In genomic region chr14:21672116-21672515, GRCh38 we compare ENCODE assay signal across 23 cellular contexts. TPM values are rescaled to one million over a fixed set of nuclear protein-coding genes. Genes with fewer than 3 reads are reported as not detected.
"Had no signal": no experiment of that assay in that cellular context is flagged by ENCODE, and none has a peak within 500 bp of the region (broad histone marks: within the 10 kb centered on the region; RNA-seq: fewer than 3 reads in every experiment).

No MANE protein-coding gene starts in this region.

- H3K4me3 Mint-ChIP-seq: activated CD4-positive, alpha-beta memory T cell treated with anti-CD3 and anti-CD28 coated beads for 36 hours; activated CD8-positive, alpha-beta memory T cell treated with anti-CD3 and anti-CD28 coated beads, Interleukin-2, amount 10 ng/mL, durations not matched to agents 7 days and 5 days; activated naive CD4-positive, alpha-beta T cell treated with anti-CD3 and anti-CD28 coated beads for 36 hours; activated naive CD8-positive, alpha-beta T cell treated with anti-CD3 and anti-CD28 coated beads, Interleukin-2, amount 50 U/mL, for 24 hours; immature natural killer cell; nephron; stimulated activated naive CD8-positive, alpha-beta T cell treated with anti-CD3 and anti-CD28 coated beads, Interleukin-15, Interleukin-2, amounts not matched to agents 100 ng/mL and 50 ng/mL, for 24 hours; T-helper 17 cell had no signal

- H3K4me1 Mint-ChIP-seq: activated CD8-positive, alpha-beta memory T cell treated with anti-CD3 and anti-CD28 coated beads, Interleukin-2, amount 10 ng/mL, durations not matched to agents 7 days and 5 days; activated naive CD8-positive, alpha-beta T cell treated with anti-CD3 and anti-CD28 coated beads, Interleukin-2, amount 50 U/mL, for 24 hours; immature natural killer cell; nephron had no signal

- ATAC-seq: activated CD8-positive, alpha-beta memory T cell treated with anti-CD3 and anti-CD28 coated beads, Interleukin-2, amount 10 ng/mL, durations not matched to agents 7 days and 5 days; activated naive CD8-positive, alpha-beta T cell treated with anti-CD3 and anti-CD28 coated beads, Interleukin-2, amount 50 U/mL, for 24 hours; T-helper 17 cell had no signal

- H3K9me3 ChIP-seq: colonic mucosa, esophagus squamous epithelium had no signal

- H3K4me3 ChIP-seq: colonic mucosa, esophagus squamous epithelium, right atrium auricular region, suprapubic skin, upper lobe of left lung had no signal

- DNase-seq: activated CD4-positive, alpha-beta memory T cell treated with anti-CD3 and anti-CD28 coated beads for 36 hours; activated CD8-positive, alpha-beta memory T cell treated with anti-CD3 and anti-CD28 coated beads, Interleukin-2, amount 10 ng/mL, durations not matched to agents 7 days and 5 days; activated naive CD4-positive, alpha-beta T cell treated with anti-CD3 and anti-CD28 coated beads for 36 hours; activated naive CD8-positive, alpha-beta T cell treated with anti-CD3 and anti-CD28 coated beads, Interleukin-2, amount 50 U/mL, for 24 hours; activated T-cell treated with anti-CD3 and anti-CD28 coated beads, Interleukin-2, amount 50 U/mL, for 1 hour; colonic mucosa; esophagus squamous epithelium; foreskin melanocyte; immature natural killer cell; occipital lobe; small intestine; stimulated activated CD4-positive, alpha-beta T cell treated with anti-CD3 and anti-CD28 coated beads, Interleukin-4, amount 100 ng/mL, for 4 hours; T-helper 17 cell; upper lobe of left lung; WERI-Rb-1 had no signal

- H3K27ac Mint-ChIP-seq: activated CD4-positive, alpha-beta memory T cell treated with anti-CD3 and anti-CD28 coated beads for 36 hours; activated CD8-positive, alpha-beta memory T cell treated with anti-CD3 and anti-CD28 coated beads, Interleukin-2, amount 10 ng/mL, durations not matched to agents 7 days and 5 days; activated naive CD4-positive, alpha-beta T cell treated with anti-CD3 and anti-CD28 coated beads for 36 hours; activated naive CD8-positive, alpha-beta T cell treated with anti-CD3 and anti-CD28 coated beads, Interleukin-2, amount 50 U/mL, for 24 hours; activated T-helper 2 cell treated with anti-CD3 and anti-CD28 coated beads, Interferon-gamma antibody, Interleukin-2, Interleukin-4, amounts not matched to agents 10 μg/mL and 5 μg/mL and 100 μg/mL, durations not matched to agents 14 hours and 24 hours and 36 hours; immature natural killer cell; nephron; progenitor cell of endocrine pancreas; stimulated activated naive CD8-positive, alpha-beta T cell treated with anti-CD3 and anti-CD28 coated beads, Interleukin-15, Interleukin-2, amounts not matched to agents 100 ng/mL and 50 ng/mL, for 24 hours; T-helper 17 cell had no signal

- H3K27ac ChIP-seq: colonic mucosa, esophagus squamous epithelium, right atrium auricular region, suprapubic skin, upper lobe of left lung, WERI-Rb-1 had no signal

- H3K36me3 Mint-ChIP-seq: activated CD4-positive, alpha-beta memory T cell treated with anti-CD3 and anti-CD28 coated beads for 36 hours; activated CD8-positive, alpha-beta memory T cell treated with anti-CD3 and anti-CD28 coated beads, Interleukin-2, amount 10 ng/mL, durations not matched to agents 7 days and 5 days; immature natural killer cell had no signal

- H3K27me3 Mint-ChIP-seq: progenitor cell of endocrine pancreas had no signal

- H3K27me3 ChIP-seq: colonic mucosa, esophagus squamous epithelium, right atrium auricular region, suprapubic skin, upper lobe of left lung had no signal

- H3K9me3 Mint-ChIP-seq: nephron; stimulated activated naive CD8-positive, alpha-beta T cell treated with anti-CD3 and anti-CD28 coated beads, Interleukin-15, Interleukin-2, amounts not matched to agents 100 ng/mL and 50 ng/mL, for 24 hours had no signal

- H3K36me3 ChIP-seq: colonic mucosa, esophagus squamous epithelium, right atrium auricular region, suprapubic skin, upper lobe of left lung, WERI-Rb-1 had no signal

- H3K4me1 ChIP-seq: colonic mucosa, esophagus squamous epithelium, right atrium auricular region, suprapubic skin, upper lobe of left lung had no signal

RNA-seq across cellular contexts. Expression of gene OR4E1, which starts 1.5 kb away (rescaled TPM):
- total RNA-seq: activated CD8-positive, alpha-beta memory T cell treated with anti-CD3 and anti-CD28 coated beads, Interleukin-2, amount 10 ng/mL, durations not matched to agents 7 days and 5 days; cardiac septum; esophagus squamous epithelium; lower leg skin; occipital lobe; progenitor cell of endocrine pancreas; right atrium auricular region; suprapubic skin; upper lobe of left lung had no signal

RNA-seq across cellular contexts. Expression of gene OR4E2, which starts 18.5 kb away (rescaled TPM):
- total RNA-seq: activated CD4-positive, alpha-beta memory T cell treated with anti-CD3 and anti-CD28 coated beads for 36 hours; activated CD8-positive, alpha-beta memory T cell treated with anti-CD3 and anti-CD28 coated beads, Interleukin-2, amount 10 ng/mL, durations not matched to agents 7 days and 5 days; activated naive CD4-positive, alpha-beta T cell treated with anti-CD3 and anti-CD28 coated beads for 36 hours; activated T-helper 2 cell treated with anti-CD3 and anti-CD28 coated beads, Interferon-gamma antibody, Interleukin-2, Interleukin-4, amounts not matched to agents 10 μg/mL and 5 μg/mL and 100 μg/mL, durations not matched to agents 14 hours and 24 hours and 36 hours; cardiac septum; colonic mucosa; esophagus squamous epithelium; lower leg skin; occipital lobe; progenitor cell of endocrine pancreas; right atrium auricular region; suprapubic skin; T-helper 17 cell; upper lobe of left lung had no signal

RNA-seq across cellular contexts. Expression of gene OR10G2, which starts 37.4 kb away (rescaled TPM):
- total RNA-seq: activated CD4-positive, alpha-beta memory T cell treated with anti-CD3 and anti-CD28 coated beads for 36 hours; activated CD8-positive, alpha-beta memory T cell treated with anti-CD3 and anti-CD28 coated beads, Interleukin-2, amount 10 ng/mL, durations not matched to agents 7 days and 5 days; activated naive CD4-positive, alpha-beta T cell treated with anti-CD3 and anti-CD28 coated beads for 36 hours; activated T-helper 2 cell treated with anti-CD3 and anti-CD28 coated beads, Interferon-gamma antibody, Interleukin-2, Interleukin-4, amounts not matched to agents 10 μg/mL and 5 μg/mL and 100 μg/mL, durations not matched to agents 14 hours and 24 hours and 36 hours; cardiac septum; colonic mucosa; esophagus squamous epithelium; lower leg skin; occipital lobe; progenitor cell of endocrine pancreas; right atrium auricular region; suprapubic skin; T-helper 17 cell; upper lobe of left lung had no signal
